In genomic region chr15:70833897-70834765, GRCh38 we compare ENCODE assay signal across 11 cellular contexts. TPM values are rescaled to one million over a fixed set of nuclear protein-coding genes. Genes with fewer than 3 reads are reported as not detected.
A peak's percentile ranks its signal among the peaks of the same experiment; 100 is the strongest.
DNase-seq lines count a peak whose midpoint lies in the region; ATAC-seq and TF ChIP-seq lines count a peak whose summit lies in the region.
"Had no signal": no experiment of that assay in that cellular context is flagged by ENCODE, and none has a peak within 500 bp of the region (broad histone marks: within the 10 kb centered on the region; RNA-seq: fewer than 3 reads in every experiment).

No MANE protein-coding gene starts in this region.

- no peaks in the 10 kb centered on the region for H3K36me3 Mint-ChIP-seq in activated naive CD8-positive, alpha-beta T cell treated with anti-CD3 and anti-CD28 coated beads for 36 hours

- no peaks in the 10 kb centered on the region for H3K9me3 Mint-ChIP-seq in activated naive CD8-positive, alpha-beta T cell treated with anti-CD3 and anti-CD28 coated beads for 36 hours

- H3K27me3 Mint-ChIP-seq in activated naive CD8-positive, alpha-beta T cell treated with anti-CD3 and anti-CD28 coated beads for 36 hours: no peaks in the 10 kb centered on the region

- H4K20me1 ChIP-seq in fibroblast of lung (ENCODE audit: control insufficient read depth, extremely low read depth, insufficient read depth, low read length): no peaks in the 10 kb centered on the region

- peak; percentile 12 for DNase-seq in NCI-H510A treated with DMSO at 0.1 percent for 48 hours (lab: John Stamatoyannopoulos, UW)
- DNase-seq in NCI-H510A (lab: John Stamatoyannopoulos, UW): no peak
- peak; percentile 52 for DNase-seq in NOMO-1 treated with DMSO at 0.1 percent for 48 hours (lab: John Stamatoyannopoulos, UW; ENCODE audit: unreplicated experiment)
- peak; percentile 82 to 88 for DNase-seq in fibroblast of lung (ENCODE audit: low read depth in 2 of 2)
- no peak for DNase-seq in thoracic aorta (ENCODE audit: low spot score)
- DNase-seq in activated naive CD8-positive, alpha-beta T cell treated with anti-CD3 and anti-CD28 coated beads for 36 hours: no peak
- DNase-seq: AML-193, amygdala, Peyer's patch had no signal

- H3K27ac Mint-ChIP-seq in activated naive CD8-positive, alpha-beta T cell treated with anti-CD3 and anti-CD28 coated beads for 36 hours: no peak overlapping the region

- H3K36me3 ChIP-seq in fibroblast of lung (ENCODE audit: control insufficient read depth, insufficient read depth, low read length): peaks cover 13% of the 10 kb centered on the region
- H3K36me3 ChIP-seq in thoracic aorta: peaks cover 13% of the 10 kb centered on the region
- H3K36me3 ChIP-seq: Peyer's patch had no signal

- peaks cover 14% of the 10 kb centered on the region for H3K79me2 ChIP-seq in fibroblast of lung (ENCODE audit: control insufficient read depth, insufficient read depth, low read length)

- no peak overlapping the region for H3K4me3 Mint-ChIP-seq in activated naive CD8-positive, alpha-beta T cell treated with anti-CD3 and anti-CD28 coated beads for 36 hours

- peak overlapping the region; percentile 48 for H3K4me2 ChIP-seq in fibroblast of lung (ENCODE audit: extremely low read depth, insufficient read depth, low read length)

- no peak for ATAC-seq in thoracic aorta (ENCODE audit: insufficient number of reproducible peaks, low FRiP score, low read depth)
- no peak for ATAC-seq in GM19467 (IDR thresholded peaks at IDR 0.05; ENCODE audit: unreplicated experiment)
- ATAC-seq in GM19452 (IDR thresholded peaks at IDR 0.05; ENCODE audit: unreplicated experiment): no peak

- H3K4me3 ChIP-seq in fibroblast of lung (replicated peaks in 1 of 4; ENCODE audit: control extremely low read depth in 1 of 4, insufficient read depth in 1 of 4, low read depth in 3 of 4, low read length in 4 of 4) (no peak overlapping the region), thoracic aorta (no peak overlapping the region)
- H3K4me3 ChIP-seq: Peyer's patch had no signal

- no peaks in the 10 kb centered on the region for H3K9me3 ChIP-seq in fibroblast of lung (ENCODE audit: control insufficient read depth, insufficient read depth, low read depth, low read length)
- H3K9me3 ChIP-seq in thoracic aorta: no peaks in the 10 kb centered on the region
- H3K9me3 ChIP-seq: Peyer's patch had no signal

- H3K27me3 ChIP-seq in fibroblast of lung (ENCODE audit: control insufficient read depth, insufficient read depth, low read length): no peaks in the 10 kb centered on the region
- H3K27me3 ChIP-seq in thoracic aorta (replicated peaks; ENCODE audit: insufficient read depth): no peaks in the 10 kb centered on the region
- H3K27me3 ChIP-seq: Peyer's patch had no signal

- H3K4me1 Mint-ChIP-seq in activated naive CD8-positive, alpha-beta T cell treated with anti-CD3 and anti-CD28 coated beads for 36 hours: no peaks in the 10 kb centered on the region

- no peak overlapping the region for H2AFZ ChIP-seq in fibroblast of lung (ENCODE audit: low read length)

- TF ChIP-seq CTCF in fibroblast of lung (conservative IDR thresholded peaks at IDR 0.05 in 1 of 2, IDR thresholded peaks at IDR 0.05 in 1 of 2; ENCODE audit: low read depth in 1 of 2, low read length in 2 of 2) (no peak), thoracic aorta (IDR thresholded peaks at IDR 0.05) (no peak)

- H3K27ac ChIP-seq in fibroblast of lung (ENCODE audit: insufficient read depth, low read length) (peak overlapping the region; percentile 58), thoracic aorta (peak overlapping the region; percentile 75 to 82)
- H3K27ac ChIP-seq: Peyer's patch had no signal

- H3K4me1 ChIP-seq in fibroblast of lung (ENCODE audit: control insufficient read depth, extremely low read depth, insufficient read depth, low read length): peaks cover 9% of the 10 kb centered on the region
- peaks cover 11 to 40% of the 10 kb centered on the region in 2 donors for H3K4me1 ChIP-seq in thoracic aorta (ENCODE audit: control insufficient read depth in 1 of 2, low read depth in 2 of 2)
- H3K4me1 ChIP-seq: Peyer's patch had no signal

- H3K9ac ChIP-seq in fibroblast of lung (ENCODE audit: insufficient read depth, low read length): no peak overlapping the region

RNA-seq across cellular contexts. Expression of gene LARP6, which starts 19.8 kb away (rescaled TPM):
- 72.9 and 108 TPM in 2 replicates for total RNA-seq in fibroblast of lung
- 160 and 273 TPM in 2 replicates for polyA plus RNA-seq in fibroblast of lung
- 189 and 329 TPM in 2 replicates for polyA plus RNA-seq in fibroblast of lung (2012)
- polyA minus RNA-seq in fibroblast of lung (ENCODE audit: low replicate concordance): 26.4 and 41.4 TPM in 2 replicates
- total RNA-seq in thoracic aorta: 10 to 100 TPM; 43.3 to 92.6 TPM
- 1 to 10 TPM in 1 of 2 experiments, under 1 TPM in 1; 0.12 to 1.9 TPM for total RNA-seq in activated naive CD8-positive, alpha-beta T cell treated with anti-CD3 and anti-CD28 coated beads for 36 hours

RNA-seq across cellular contexts. Expression of gene THAP10, which starts 58.1 kb away (rescaled TPM):
- 2.3 and 5.0 TPM in 2 replicates for total RNA-seq in fibroblast of lung
- 4.6 and 7.9 TPM in 2 replicates for polyA plus RNA-seq in fibroblast of lung
- 2.7 and 5.9 TPM in 2 replicates for polyA plus RNA-seq in fibroblast of lung (2012)
- polyA minus RNA-seq in fibroblast of lung (ENCODE audit: low replicate concordance): 0.15 TPM in 1 of 2 replicates, not detected in the other
- total RNA-seq in thoracic aorta: 1 to 10 TPM in 1 of 2 donors, under 1 TPM in 1; 0.81 to 1.4 TPM
- total RNA-seq in activated naive CD8-positive, alpha-beta T cell treated with anti-CD3 and anti-CD28 coated beads for 36 hours: under 1 TPM; 0.22 to 0.43 TPM

RNA-seq across cellular contexts. Expression of gene LRRC49, which starts 58.5 kb away (rescaled TPM):
- total RNA-seq in fibroblast of lung (20.5 and 31.5 TPM in 2 replicates), thoracic aorta (1 to 10 TPM; 8.9 to 9.4 TPM)
- polyA plus RNA-seq in fibroblast of lung: 10.0 and 16.2 TPM in 2 replicates
- 6.4 and 11.4 TPM in 2 replicates for polyA plus RNA-seq in fibroblast of lung (2012)
- 8.9 and 18.8 TPM in 2 replicates for polyA minus RNA-seq in fibroblast of lung (ENCODE audit: low replicate concordance)
- 1 to 10 TPM in 1 of 2 experiments, under 1 TPM in 1; 0.50 to 1.6 TPM for total RNA-seq in activated naive CD8-positive, alpha-beta T cell treated with anti-CD3 and anti-CD28 coated beads for 36 hours

Comparison
In these comparisons a context has a peak if more than half of its experiments do, and no peak if none do; other contexts are left out.
1. DNase-seq: peak in NCI-H510A treated with DMSO at 0.1 percent for 48 hours (single experiment), NOMO-1 treated with DMSO at 0.1 percent for 48 hours (single experiment) and fibroblast of lung (2 of 2); none in NCI-H510A (single experiment), thoracic aorta (single experiment) and activated naive CD8-positive, alpha-beta T cell treated with anti-CD3 and anti-CD28 coated beads for 36 hours (single experiment).
2. RNA of gene LARP6, which starts 19.8 kb away (total RNA-seq): 72.9 to 108 TPM in fibroblast of lung and 43.3 to 92.6 TPM in thoracic aorta; 0.12 to 1.9 TPM in activated naive CD8-positive, alpha-beta T cell treated with anti-CD3 and anti-CD28 coated beads for 36 hours; every median in the first group is over 10 times any median in the second.